Comparison of ENCODE assay signal across 23 cellular contexts in genomic region chr3:58639001-58639400, GRCh38. TPM values are rescaled to one million over a fixed set of nuclear protein-coding genes. Genes with fewer than 3 reads are reported as not detected.
"Had no signal": no experiment of that assay in that cellular context is flagged by ENCODE, and none has a peak within 500 bp of the region (broad histone marks: within the 10 kb centered on the region; RNA-seq: fewer than 3 reads in every experiment).

No MANE protein-coding gene starts in this region.

- H3K27me3 ChIP-seq: adrenal gland, upper lobe of left lung had no signal

- H3K36me3 ChIP-seq: adrenal gland, cardiac muscle cell, gastroesophageal sphincter, heart left ventricle, thoracic aorta, upper lobe of left lung had no signal

- H3K4me1 ChIP-seq: adrenal gland, psoas muscle had no signal

- H3K36me3 Mint-ChIP-seq: activated naive CD4-positive, alpha-beta T cell treated with anti-CD3 and anti-CD28 coated beads, Interleukin-2, amount 50 U/mL, for 72 hours; immature natural killer cell; memory B cell; naive B cell; stimulated activated memory B cell treated with anti-CD40 and anti-IgM and Interleukin-4, amounts not matched to agents 10 μg/mL and 1 μg/mL and 100 μg/mL, for 72 hours had no signal

- H3K9me3 Mint-ChIP-seq: activated naive CD4-positive, alpha-beta T cell treated with anti-CD3 and anti-CD28 coated beads, Interleukin-2, amount 50 U/mL, for 72 hours; immature natural killer cell; memory B cell; naive B cell; neural crest cell; stimulated activated memory B cell treated with anti-CD40 and anti-IgM and Interleukin-4, amounts not matched to agents 10 μg/mL and 1 μg/mL and 100 μg/mL, for 72 hours had no signal

- H3K4me3 ChIP-seq: adrenal gland, cardiac muscle cell, gastroesophageal sphincter, heart left ventricle, mucosa of descending colon, psoas muscle, thoracic aorta, upper lobe of left lung had no signal

- H3K4me1 Mint-ChIP-seq: immature natural killer cell had no signal

- H3K9me3 ChIP-seq: adrenal gland, gastroesophageal sphincter, heart left ventricle, mucosa of descending colon, psoas muscle, thoracic aorta, upper lobe of left lung had no signal

- H3K4me3 Mint-ChIP-seq: immature natural killer cell; memory B cell; naive B cell; neural crest cell; stimulated activated memory B cell treated with anti-CD40 and anti-IgM and Interleukin-4, amounts not matched to agents 10 μg/mL and 1 μg/mL and 100 μg/mL, for 72 hours had no signal

- H3K27ac ChIP-seq: cardiac muscle cell, gastroesophageal sphincter, heart left ventricle, psoas muscle, thoracic aorta, upper lobe of left lung had no signal

- DNase-seq: activated CD4-positive, alpha-beta T cell treated with anti-CD3 and anti-CD28 coated beads, Interleukin-2, amount 50 U/mL, for 48 hours; activated gamma-delta T cell treated with Interleukin-2 at 50 U/mL for 16 hours; erythroblast; immature natural killer cell; left ventricle myocardium superior; mucosa of descending colon; naive B cell; psoas muscle; stimulated activated CD4-positive, alpha-beta T cell treated with anti-CD3 and anti-CD28 coated beads, Interleukin-4, amount 100 ng/mL, for 4 hours; SW 1271; T-helper 2 cell; upper lobe of left lung had no signal

- ATAC-seq: activated naive CD4-positive, alpha-beta T cell treated with anti-CD3 and anti-CD28 coated beads, Interleukin-2, amount 50 U/mL, for 72 hours; gastroesophageal sphincter; heart left ventricle; left ventricle myocardium superior; mucosa of descending colon; psoas muscle; right cardiac atrium; stimulated activated memory B cell treated with anti-CD40 and anti-IgM and Interleukin-4, amounts not matched to agents 10 μg/mL and 1 μg/mL and 100 μg/mL, for 72 hours had no signal

- H3K27ac Mint-ChIP-seq: activated naive CD4-positive, alpha-beta T cell treated with anti-CD3 and anti-CD28 coated beads, Interleukin-2, amount 50 U/mL, for 72 hours; immature natural killer cell; memory B cell; naive B cell; stimulated activated memory B cell treated with anti-CD40 and anti-IgM and Interleukin-4, amounts not matched to agents 10 μg/mL and 1 μg/mL and 100 μg/mL, for 72 hours had no signal

RNA-seq across cellular contexts. Expression of gene FAM3D, which starts 27.6 kb away (rescaled TPM):
- total RNA-seq: activated naive CD4-positive, alpha-beta T cell treated with anti-CD3 and anti-CD28 coated beads, Interleukin-2, amount 50 U/mL, for 72 hours; heart left ventricle; left ventricle myocardium superior; osteocyte; psoas muscle; thoracic aorta had no signal
- polyA plus RNA-seq: cardiac muscle cell, immature natural killer cell had no signal
